ENCODE assay signal across 20 cellular contexts in the genomic region with DNA sequence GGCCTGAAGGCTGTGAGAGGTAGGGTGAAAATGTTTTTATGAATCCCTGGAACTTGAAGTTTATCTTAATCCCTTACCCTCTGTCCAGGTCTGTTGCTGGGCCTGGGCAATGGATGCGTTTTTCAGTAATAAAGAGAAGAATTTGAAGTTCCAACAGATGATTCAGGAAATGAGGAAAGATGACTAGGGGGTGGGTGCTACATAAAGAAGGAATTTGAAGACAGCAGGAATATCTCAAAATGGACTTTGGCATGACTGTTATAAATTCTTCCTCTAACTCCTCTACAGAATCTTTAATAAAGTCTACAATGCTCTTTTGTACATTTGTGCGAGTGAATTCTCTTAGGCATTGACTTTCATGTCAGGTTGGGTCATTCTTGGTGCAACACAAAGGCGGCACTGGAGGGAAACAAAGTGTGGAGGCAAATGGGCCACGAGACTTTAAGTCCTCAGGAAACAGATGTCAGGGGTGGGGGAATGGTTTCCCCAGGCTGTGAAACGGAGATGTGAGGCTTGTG.
"Had no signal": no experiment of that assay in that cellular context is flagged by ENCODE, and none has a peak within 500 bp of the region (broad histone marks: within the 10 kb centered on the region; RNA-seq: fewer than 3 reads in every experiment).

No MANE protein-coding gene starts in this region.

- H2AFZ ChIP-seq: parathyroid adenoma had no signal

- H3K27ac ChIP-seq: colonic mucosa, gastroesophageal sphincter, left ventricle myocardium inferior, parathyroid adenoma, prostate gland, right lobe of liver, suprapubic skin, thyroid gland, uterus had no signal

- H3K4me3 ChIP-seq: colonic mucosa, gastroesophageal sphincter, left ventricle myocardium inferior, lung, prostate gland, right lobe of liver, suprapubic skin, thyroid gland, uterus had no signal

- DNase-seq: colonic mucosa; dermis blood vessel endothelial cell; endodermal cell; glutamatergic neuron; immature natural killer cell; left ventricle myocardium inferior; naive thymus-derived CD4-positive, alpha-beta T cell; nucleus accumbens; right lobe of liver; stimulated activated CD4-positive, alpha-beta T cell treated with anti-CD3 and anti-CD28 coated beads, Interleukin-4, amount 100 ng/mL, for 1 hour; stimulated activated CD8-positive, alpha-beta memory T cell treated with anti-CD3 and anti-CD28 coated beads, Interleukin-4, amount 100 ng/mL, for 48 hours; stimulated activated naive CD8-positive, alpha-beta T cell treated with anti-CD3 and anti-CD28 coated beads, Interleukin-15, Interleukin-2, amounts not matched to agents 100 U/mL and 50 U/mL, for 24 hours; thyroid gland; uterus had no signal

- H3K36me3 ChIP-seq: colonic mucosa, gastroesophageal sphincter, left ventricle myocardium inferior, prostate gland, right lobe of liver, suprapubic skin, thyroid gland, uterus had no signal

- H3K27me3 ChIP-seq: colonic mucosa, gastroesophageal sphincter, right lobe of liver, suprapubic skin, thyroid gland, uterus had no signal

- ATAC-seq: gastroesophageal sphincter; naive thymus-derived CD4-positive, alpha-beta T cell; right lobe of liver; stimulated activated effector memory CD8-positive, alpha-beta T cell treated with anti-CD3 and anti-CD28 coated beads, Interleukin-12 subunit alpha, Interleukin-12 subunit beta, amount 100 ng/mL, for 72 hours; stimulated activated naive CD8-positive, alpha-beta T cell treated with anti-CD3 and anti-CD28 coated beads, Interleukin-15, Interleukin-2, amounts not matched to agents 100 U/mL and 50 U/mL, for 24 hours had no signal

- H3K9me3 ChIP-seq: colonic mucosa, gastroesophageal sphincter, left ventricle myocardium inferior, prostate gland, right lobe of liver, suprapubic skin, thyroid gland, uterus had no signal

- H3K9ac ChIP-seq: parathyroid adenoma had no signal

- H3K4me1 ChIP-seq: colonic mucosa, gastroesophageal sphincter, prostate gland, right lobe of liver, suprapubic skin, thyroid gland, uterus had no signal
